8 cellular contexts compared by ENCODE assay signal in genomic region chr2:201117735-201118094, GRCh38. TPM values are rescaled to one million over a fixed set of nuclear protein-coding genes. Genes with fewer than 3 reads are reported as not detected.
A peak's percentile ranks its signal among the peaks of the same experiment; 100 is the strongest.
DNase-seq lines count a peak whose midpoint lies in the region; ATAC-seq, FAIRE-seq and TF ChIP-seq lines count a peak whose summit lies in the region.
"Not testable (repeated sequence)": the region's sequence is repeated elsewhere in the genome, so short reads cannot be mapped to it uniquely, and the experiment has no call there.

No MANE protein-coding gene starts in this region.

- peak overlapping the region; percentile 88 for H3K27ac ChIP-seq in DOHH2 (ENCODE audit: low read depth, low read length)
- H3K27ac ChIP-seq in astrocyte (ENCODE audit: low read depth, low read length) = peak overlapping the region; percentile 97
- H3K27ac ChIP-seq in esophagus squamous epithelium = peak overlapping the region; percentile 97 to 100 (median 99)
- H3K27ac ChIP-seq in lung (ENCODE audit: low read depth in 1 of 2, low read length in 1 of 2) = peak overlapping the region; percentile 99 to 100
- H3K27ac ChIP-seq in gastrocnemius medialis = peak overlapping the region; percentile 95 to 100 (median 98)
- H3K27ac ChIP-seq in upper lobe of right lung = peak overlapping the region; percentile 100

- in situ Hi-C loops in gastrocnemius medialis (cut with MboI; ENCODE audit: low sequenced_read_pairs in 4 of 4) = loop anchor here in 1 of 4 donors (5.0 kb wide), 1 partner anchor 35 kb away; no protein-coding TSS in a partner anchor

- H3K79me2 ChIP-seq in DOHH2 (ENCODE audit: control insufficient read depth, low read length) = not testable (repeated sequence)
- H3K79me2 ChIP-seq in astrocyte (ENCODE audit: insufficient read depth, low read length) = peaks cover 50% of the 10 kb centered on the region

- DNase-seq in NCI-H226 (peak; percentile 1), gastrocnemius medialis (peak in 1 of 2 donors; percentile 76)
- peak; percentile 65 for DNase-seq in activated CD4-positive, alpha-beta T cell treated with anti-CD3 and anti-CD28 coated beads, Interleukin-2, amount 10 ng/mL, durations not matched to agents 7 days and 5 days
- DNase-seq in astrocyte (ENCODE audit: low read depth); esophagus squamous epithelium (lab: John Stamatoyannopoulos, UW); lung (ENCODE audit: low spot score); upper lobe of right lung: not testable (repeated sequence)

- not testable (repeated sequence) for H3K36me3 ChIP-seq in DOHH2 (ENCODE audit: control insufficient read depth, low read length); astrocyte (ENCODE audit: insufficient read depth, low read length); esophagus squamous epithelium; lung (ENCODE audit: control insufficient read depth in 2 of 2, insufficient read depth in 2 of 2, low read length in 2 of 2); gastrocnemius medialis; upper lobe of right lung

- not testable (repeated sequence) for ATAC-seq in lung (ENCODE audit: insufficient read depth, low FRiP score); upper lobe of right lung
- ATAC-seq in gastrocnemius medialis = peak in 1 of 2 donors; percentile 3

- H3K36me3 Mint-ChIP-seq in activated CD4-positive, alpha-beta T cell treated with anti-CD3 and anti-CD28 coated beads, Interleukin-2, amount 10 ng/mL, durations not matched to agents 7 days and 5 days (ENCODE audit: low read depth) = peaks cover 41% of the 10 kb centered on the region
- not testable (repeated sequence) for H3K36me3 Mint-ChIP-seq in astrocyte (ENCODE audit: low read depth, unreplicated experiment)

- H3K4me3 Mint-ChIP-seq in activated CD4-positive, alpha-beta T cell treated with anti-CD3 and anti-CD28 coated beads, Interleukin-2, amount 10 ng/mL, durations not matched to agents 7 days and 5 days = peak overlapping the region; percentile 91
- peak overlapping the region; percentile 87 for H3K4me3 Mint-ChIP-seq in astrocyte (ENCODE audit: unreplicated experiment)

- WGBS in esophagus squamous epithelium, 2 donors = 4 to 5% methylated on average over 13 of the region's 13 CpGs
- WGBS in lung, 2 donors = 5 to 17% methylated on average over 13 of the region's 13 CpGs

- H2AFZ ChIP-seq in astrocyte (ENCODE audit: low read depth, low read length) = not testable (repeated sequence)

- CTCF ChIA-PET in activated CD4-positive, alpha-beta T cell treated with anti-CD3 and anti-CD28 coated beads, Interleukin-2, amount 10 ng/mL, durations not matched to agents 7 days and 5 days (lab: Charles Lee) = interaction anchor here (0.6 to 3.2 kb wide), 21 partner anchors 8 to 412 kb away, joined by 3 to 18 read pairs (median 4); partner anchors contain the start of genes CASP10, NIF3L1, ORC2 and PPIL3

- peak overlapping the region; percentile 92 for H3K4me3 ChIP-seq in DOHH2 (ENCODE audit: low read length)
- peak overlapping the region; percentile 79 for H3K4me3 ChIP-seq in astrocyte (ENCODE audit: insufficient read depth, low read depth, low read length)
- H3K4me3 ChIP-seq in esophagus squamous epithelium = peak overlapping the region; percentile 66 to 97 (median 82)
- peak overlapping the region; percentile 93 for H3K4me3 ChIP-seq in lung
- H3K4me3 ChIP-seq in gastrocnemius medialis = peak overlapping the region; percentile 70 to 95 (median 82)
- peak overlapping the region; percentile 83 for H3K4me3 ChIP-seq in upper lobe of right lung

- H3K4me2 ChIP-seq in DOHH2 (ENCODE audit: low read length) (peak overlapping the region; percentile 88), astrocyte (ENCODE audit: low read length) (peak overlapping the region; percentile 91)

- FAIRE-seq in astrocyte (lab: Jason Lieb, UNC) = not testable (repeated sequence)

- not testable (repeated sequence) for H3K27me3 Mint-ChIP-seq in activated CD4-positive, alpha-beta T cell treated with anti-CD3 and anti-CD28 coated beads, Interleukin-2, amount 10 ng/mL, durations not matched to agents 7 days and 5 days; astrocyte (ENCODE audit: low read depth, unreplicated experiment)

- not testable (repeated sequence) for H3K9me3 Mint-ChIP-seq in activated CD4-positive, alpha-beta T cell treated with anti-CD3 and anti-CD28 coated beads, Interleukin-2, amount 10 ng/mL, durations not matched to agents 7 days and 5 days; astrocyte (ENCODE audit: unreplicated experiment)

- not testable (repeated sequence) for TF ChIP-seq CTCF in DOHH2 (IDR thresholded peaks at IDR 0.05; ENCODE audit: low read depth, low read length, poor library complexity, severe bottlenecking); astrocyte (IDR thresholded peaks at IDR 0.05; ENCODE audit: insufficient read depth, low read depth, low read length); esophagus squamous epithelium (IDR thresholded peaks at IDR 0.05); lung (IDR thresholded peaks at IDR 0.05; ENCODE audit: control extremely low read depth, extremely low read depth); upper lobe of right lung (IDR thresholded peaks at IDR 0.05)
- peak in 2 of 5 experiments; percentile 10 to 11 for TF ChIP-seq CTCF in gastrocnemius medialis (IDR thresholded peaks at IDR 0.05 in 4 of 5, conservative IDR thresholded peaks at IDR 0.05 in 1 of 5)

- H3K9ac ChIP-seq in astrocyte (ENCODE audit: low read length) = peak overlapping the region; percentile 94

- H3K9me3 ChIP-seq in DOHH2 (ENCODE audit: control insufficient read depth, insufficient read depth, low read length); astrocyte (ENCODE audit: insufficient read depth, low read depth, low read length); esophagus squamous epithelium; lung (ENCODE audit: control insufficient read depth in 2 of 2, insufficient read depth in 1 of 2, low read length in 1 of 2); gastrocnemius medialis; upper lobe of right lung: not testable (repeated sequence)

- not testable (repeated sequence) for H3K9me2 ChIP-seq in DOHH2 (replicated peaks; ENCODE audit: control insufficient read depth, low read length)

- H3F3A ChIP-seq in DOHH2 (ENCODE audit: control insufficient read depth, insufficient read depth) = peaks cover 14% of the 10 kb centered on the region

- not testable (repeated sequence) for H3K27me3 ChIP-seq in DOHH2 (ENCODE audit: control insufficient read depth, low read length); astrocyte (ENCODE audit: insufficient read depth, low read length); esophagus squamous epithelium; lung (ENCODE audit: control insufficient read depth, insufficient read depth); gastrocnemius medialis; upper lobe of right lung

- intact Hi-C loops in esophagus squamous epithelium (cut with DNase I) = loop anchor here (10.0 kb wide), 1 partner anchor 47 kb away; no protein-coding TSS in a partner anchor
- intact Hi-C loops in gastrocnemius medialis (cut with DNase I; ENCODE audit: low total_unique reads) = loop anchor here (1.0 to 5.0 kb wide), 5 partner anchors 10 to 740 kb away; partner anchors contain the start of genes BZW1, CLK1 and HYCC2
- intact Hi-C loops in upper lobe of right lung (cut with DNase I) = loop anchor here (5.0 kb wide), 1 partner anchor 40 kb away; no protein-coding TSS in a partner anchor

- peaks cover 60% of the 10 kb centered on the region for H3K4me1 Mint-ChIP-seq in activated CD4-positive, alpha-beta T cell treated with anti-CD3 and anti-CD28 coated beads, Interleukin-2, amount 10 ng/mL, durations not matched to agents 7 days and 5 days
- H3K4me1 Mint-ChIP-seq in astrocyte (ENCODE audit: low read depth, unreplicated experiment) = peaks cover 10% of the 10 kb centered on the region

- H3K27ac Mint-ChIP-seq in activated CD4-positive, alpha-beta T cell treated with anti-CD3 and anti-CD28 coated beads, Interleukin-2, amount 10 ng/mL, durations not matched to agents 7 days and 5 days = peak overlapping the region; percentile 97
- H3K27ac Mint-ChIP-seq in astrocyte (ENCODE audit: unreplicated experiment) = not testable (repeated sequence)

- H3K4me1 ChIP-seq in DOHH2 (ENCODE audit: control insufficient read depth, low read length) (peaks cover 48% of the 10 kb centered on the region), astrocyte (ENCODE audit: insufficient read depth, low read length) (peaks cover 22% of the 10 kb centered on the region), esophagus squamous epithelium (peaks cover under 1 to 73% (median 21%) of the 10 kb centered on the region in 3 donors), gastrocnemius medialis (peaks cover 27% of the 10 kb centered on the region in 2 donors), upper lobe of right lung (peaks cover 33% of the 10 kb centered on the region)
- not testable (repeated sequence) for H3K4me1 ChIP-seq in lung (ENCODE audit: control insufficient read depth in 2 of 2, insufficient read depth in 2 of 2, low read length in 2 of 2)

- POLR2A ChIA-PET in activated CD4-positive, alpha-beta T cell treated with anti-CD3 and anti-CD28 coated beads, Interleukin-2, amount 10 ng/mL, durations not matched to agents 7 days and 5 days (lab: Charles Lee) = interaction anchor here (0.6 kb wide), 1 partner anchor 287 kb away, joined by 5 read pairs; no protein-coding TSS in a partner anchor

- TF ChIP-seq POLR2A in esophagus squamous epithelium (IDR thresholded peaks at IDR 0.05); gastrocnemius medialis (IDR thresholded peaks at IDR 0.05): not testable (repeated sequence)

- not testable (repeated sequence) for H4K20me1 ChIP-seq in DOHH2 (ENCODE audit: control insufficient read depth, insufficient read depth, low read depth, low read length); astrocyte (ENCODE audit: insufficient read depth, low read length)

RNA-seq across cellular contexts. Expression of gene CFLAR, which starts 1.8 kb away (rescaled TPM):
- 100 to 1,000 TPM in 1 of 2 experiments, 10 to 100 TPM in 1; 98.4 to 106 TPM for total RNA-seq in activated CD4-positive, alpha-beta T cell treated with anti-CD3 and anti-CD28 coated beads, Interleukin-2, amount 10 ng/mL, durations not matched to agents 7 days and 5 days
- total RNA-seq in astrocyte (34.9 and 47.5 TPM in 2 replicates), esophagus squamous epithelium (100 to 1,000 TPM in 2 of 4 donors, 10 to 100 TPM in 2; 71.9 to 132 (median 114) TPM), lung (100 to 1,000 TPM; 294 to 345 TPM), gastrocnemius medialis (100 to 1,000 TPM; 298 to 491 (median 352) TPM), upper lobe of right lung (316 TPM)
- polyA plus RNA-seq in lung = 100 to 1,000 TPM; 101 to 182 TPM

RNA-seq across cellular contexts. Expression of gene NDUFB3, which starts 45.9 kb away (rescaled TPM):
- total RNA-seq in activated CD4-positive, alpha-beta T cell treated with anti-CD3 and anti-CD28 coated beads, Interleukin-2, amount 10 ng/mL, durations not matched to agents 7 days and 5 days = 100 to 1,000 TPM; 134 to 147 TPM
- 110 and 115 TPM in 2 replicates for total RNA-seq in astrocyte
- 100 to 1,000 TPM in 1 of 4 donors, 10 to 100 TPM in 3; 63.6 to 111 (median 77.3) TPM for total RNA-seq in esophagus squamous epithelium
- 10 to 100 TPM; 46.2 to 71.5 TPM for total RNA-seq in lung
- 10 to 100 TPM; 86.7 to 87.5 TPM for polyA plus RNA-seq in lung
- total RNA-seq in gastrocnemius medialis = 100 to 1,000 TPM; 107 to 146 (median 135) TPM
- total RNA-seq in upper lobe of right lung = 68.2 TPM

RNA-seq across cellular contexts. Expression of gene HYCC2, which starts 46.2 kb away (rescaled TPM):
- 10 to 100 TPM; 31.4 to 32.0 TPM for total RNA-seq in activated CD4-positive, alpha-beta T cell treated with anti-CD3 and anti-CD28 coated beads, Interleukin-2, amount 10 ng/mL, durations not matched to agents 7 days and 5 days
- total RNA-seq in astrocyte (21.2 and 21.8 TPM in 2 replicates), esophagus squamous epithelium (10 to 100 TPM in 2 of 4 donors, 1 to 10 TPM in 2; 9.1 to 20.7 (median 11.2) TPM), lung (10 to 100 TPM; 25.2 to 36.4 TPM), gastrocnemius medialis (10 to 100 TPM in 1 of 4 donors, 1 to 10 TPM in 3; 2.3 to 12.5 (median 3.5) TPM), upper lobe of right lung (32.9 TPM)
- polyA plus RNA-seq in lung = 1 to 10 TPM; 5.7 to 6.7 TPM
